ENCODE assay signal across 21 cellular contexts in the genomic region with DNA sequence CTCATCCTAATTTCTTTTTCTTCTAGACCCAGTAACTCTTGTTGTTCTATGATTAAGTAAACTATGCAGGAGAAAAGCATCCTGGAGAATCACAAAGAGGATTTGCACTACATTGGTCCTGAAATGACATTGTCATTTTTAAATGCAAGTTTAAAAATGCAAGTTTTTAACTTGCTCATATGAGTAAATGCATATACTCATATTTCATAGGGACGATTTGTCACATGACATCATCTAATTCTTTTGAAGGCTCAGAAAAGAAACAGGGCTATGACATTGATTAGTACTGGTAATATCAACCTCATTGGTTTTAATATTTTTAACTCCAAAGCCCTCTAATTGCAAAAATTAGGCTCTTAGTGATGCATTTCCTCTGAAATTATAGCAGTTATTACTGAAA.
"Had no signal": no experiment of that assay in that cellular context is flagged by ENCODE, and none has a peak within 500 bp of the region (broad histone marks: within the 10 kb centered on the region; RNA-seq: fewer than 3 reads in every experiment).

No MANE protein-coding gene starts in this region.

- H3K4me3 ChIP-seq: SJSA1, SK-N-MC had no signal

- H3K27ac ChIP-seq: SJSA1, SK-N-MC had no signal

- DNase-seq: KBM-7, MV-4-11, NCI-H1048, NCI-H1105, NCI-H1417, NCI-H1436 treated with DMSO at 0.1 percent for 48 hours, NCI-H1694, NCI-H187 treated with DMSO at 0.1 percent for 48 hours, NCI-H2029 treated with DMSO at 0.1 percent for 48 hours, NCI-H2171 treated with DMSO at 0.1 percent for 48 hours, NCI-H2227 treated with DMSO at 0.1 percent for 48 hours, NCI-H446, NCI-H510A, NCI-H524 treated with DMSO at 0.1 percent for 48 hours, NCI-H69, NCI-H774, Right ventricle myocardium superior, RPMI8226, SIG-M5 had no signal

- H3K27me3 ChIP-seq: SJSA1 had no signal

- H3K36me3 ChIP-seq: SJSA1 had no signal
